ENCODE assay signal across 20 cellular contexts in genomic region chr7:103809229-103809994, GRCh38.
A peak's percentile ranks its signal among the peaks of the same experiment; 100 is the strongest.
DNase-seq lines count a peak whose midpoint lies in the region; ATAC-seq, FAIRE-seq and TF ChIP-seq lines count a peak whose summit lies in the region.
"Had no signal": no experiment of that assay in that cellular context is flagged by ENCODE, and none has a peak within 500 bp of the region (broad histone marks: within the 10 kb centered on the region; RNA-seq: fewer than 3 reads in every experiment).

No MANE protein-coding gene starts in this region.

- H3K27me3 ChIP-seq in hepatocyte (no peaks in the 10 kb centered on the region), small intestine (ENCODE audit: control insufficient read depth in 2 of 2, insufficient read depth in 2 of 2, low read length in 2 of 2) (no peaks in the 10 kb centered on the region)
- no peaks in the 10 kb centered on the region for H3K27me3 ChIP-seq in CD8-positive, alpha-beta T cell (ENCODE audit: insufficient read depth, low read length)
- H3K27me3 ChIP-seq: MG63, upper lobe of right lung had no signal

- no peaks in the 10 kb centered on the region for H3K36me3 Mint-ChIP-seq in CD8-positive, alpha-beta T cell
- H3K36me3 Mint-ChIP-seq in activated naive CD4-positive, alpha-beta T cell treated with anti-CD3 and anti-CD28 coated beads, Interleukin-2, amount 10 ng/mL, durations not matched to agents 7 days and 5 days, result no peaks in the 10 kb centered on the region
- H3K36me3 Mint-ChIP-seq: brain, natural killer cell had no signal

- H3K27ac ChIP-seq in hepatocyte, result peak overlapping the region; percentile 56
- H3K27ac ChIP-seq in small intestine (ENCODE audit: low read depth in 1 of 2, low read length in 1 of 2), result peak overlapping the region in 1 of 2 donors; percentile 65
- no peak overlapping the region for H3K27ac ChIP-seq in CD8-positive, alpha-beta T cell (ENCODE audit: low read depth, low read length)
- H3K27ac ChIP-seq: RWPE1, upper lobe of right lung had no signal

- H3K9me3 ChIP-seq in hepatocyte (ENCODE audit: low read depth), result no peaks in the 10 kb centered on the region
- no peaks in the 10 kb centered on the region for H3K9me3 ChIP-seq in small intestine (ENCODE audit: control insufficient read depth, low read depth)
- H3K9me3 ChIP-seq in CD8-positive, alpha-beta T cell (ENCODE audit: low read length), result no peaks in the 10 kb centered on the region
- H3K9me3 ChIP-seq: MG63, upper lobe of right lung had no signal

- intact Hi-C loops in CD8-positive, alpha-beta T cell (cut with DNase I, micrococcal nuclease), result loop anchor here in 1 of 2 experiments (5.0 kb wide), 1 partner anchor 33 kb away; no protein-coding TSS in a partner anchor

- H3K27me3 Mint-ChIP-seq in CD8-positive, alpha-beta T cell (ENCODE audit: low read depth), result no peaks in the 10 kb centered on the region
- peaks cover 4% of the 10 kb centered on the region for H3K27me3 Mint-ChIP-seq in activated naive CD4-positive, alpha-beta T cell treated with anti-CD3 and anti-CD28 coated beads, Interleukin-2, amount 10 ng/mL, durations not matched to agents 7 days and 5 days
- H3K27me3 Mint-ChIP-seq: B cell; dendritic cell treated with granulocyte-macrophage colony-stimulating factor and Interleukin-4, amounts not matched to agents 40 ng/mL and 50 ng/mL, for 4 days had no signal

- POLR2A ChIA-PET in CD8-positive, alpha-beta T cell (lab: Charles Lee), result no interaction called here

- ATAC-seq in GM19043 (IDR thresholded peaks at IDR 0.05; ENCODE audit: low read depth, unreplicated experiment) (peak; percentile 44), HG03097 (IDR thresholded peaks at IDR 0.05; ENCODE audit: low FRiP score, unreplicated experiment) (peak; percentile 54)
- no peak for ATAC-seq in stimulated activated naive CD8-positive, alpha-beta T cell treated with anti-CD3 and anti-CD28 coated beads, Interleukin-15, Interleukin-2, amounts not matched to agents 100 U/mL and 50 U/mL, for 24 hours
- no peak for ATAC-seq in CD8-positive, alpha-beta T cell
- ATAC-seq: natural killer cell, upper lobe of right lung had no signal

- H3K36me3 ChIP-seq in hepatocyte (replicated peaks; ENCODE audit: insufficient read depth, low read depth), result no peaks in the 10 kb centered on the region
- no peaks in the 10 kb centered on the region for H3K36me3 ChIP-seq in small intestine (ENCODE audit: control insufficient read depth in 2 of 2, insufficient read depth in 2 of 2, low read length in 2 of 2)
- no peaks in the 10 kb centered on the region for H3K36me3 ChIP-seq in CD8-positive, alpha-beta T cell (ENCODE audit: insufficient read depth, low read length)
- H3K36me3 ChIP-seq: MG63, upper lobe of right lung had no signal

- no peaks in the 10 kb centered on the region for H3K9me2 ChIP-seq in hepatocyte (replicated peaks; ENCODE audit: insufficient read depth)

- no peak for FAIRE-seq in small intestine (lab: Jason Lieb, UNC)
- FAIRE-seq: endothelial cell of umbilical vein, keratinocyte had no signal

- H3K79me2 ChIP-seq in hepatocyte, result no peaks in the 10 kb centered on the region

- CTCF ChIA-PET in CD8-positive, alpha-beta T cell (lab: Charles Lee), result no interaction called here
- CTCF ChIA-PET in activated naive CD4-positive, alpha-beta T cell treated with anti-CD3 and anti-CD28 coated beads, Interleukin-2, amount 10 ng/mL, durations not matched to agents 7 days and 5 days (lab: Charles Lee), result no interaction called here

- H3K4me1 Mint-ChIP-seq in CD8-positive, alpha-beta T cell (ENCODE audit: low read depth), result peaks cover 28% of the 10 kb centered on the region
- H3K4me1 Mint-ChIP-seq in activated naive CD4-positive, alpha-beta T cell treated with anti-CD3 and anti-CD28 coated beads, Interleukin-2, amount 10 ng/mL, durations not matched to agents 7 days and 5 days, result peaks cover 22% of the 10 kb centered on the region
- H3K4me1 Mint-ChIP-seq: natural killer cell had no signal

- H3K4me2 ChIP-seq in hepatocyte, result no peak overlapping the region

- H3K4me3 ChIP-seq in hepatocyte, result no peak overlapping the region
- no peak overlapping the region for H3K4me3 ChIP-seq in small intestine (ENCODE audit: low read depth in 1 of 2, low read length in 2 of 2)
- H3K4me3 ChIP-seq in CD8-positive, alpha-beta T cell (ENCODE audit: low read depth, low read length), result no peak overlapping the region
- H3K4me3 ChIP-seq: MG63, upper lobe of right lung had no signal

- TF ChIP-seq CTCF in hepatocyte (IDR thresholded peaks at IDR 0.05; ENCODE audit: poor library complexity), result no peak
- TF ChIP-seq CTCF in CD8-positive, alpha-beta T cell (IDR thresholded peaks at IDR 0.05), result no peak

- no peak for DNase-seq in hepatocyte (ENCODE audit: low spot score)
- DNase-seq in small intestine, result peak; percentile 49
- no peak for DNase-seq in stimulated activated naive CD8-positive, alpha-beta T cell treated with anti-CD3 and anti-CD28 coated beads, Interleukin-15, Interleukin-2, amounts not matched to agents 100 U/mL and 50 U/mL, for 24 hours
- DNase-seq in CD8-positive, alpha-beta T cell, result no peak
- no peak for DNase-seq in activated naive CD4-positive, alpha-beta T cell treated with anti-CD3 and anti-CD28 coated beads, Interleukin-2, amount 10 ng/mL, durations not matched to agents 7 days and 5 days
- DNase-seq: activated CD4-positive, CD25-positive, alpha-beta regulatory T cell treated with anti-CD3 and anti-CD28 coated beads, Interleukin-2, amount 50 U/mL, for 72 hours; IMR-90; MG63; natural killer cell; NCI-H2029; stimulated activated CD4-positive, alpha-beta T cell treated with anti-CD3 and anti-CD28 coated beads, Interleukin-4, amount 100 ng/mL, for 1 hour; upper lobe of right lung had no signal

- no peaks in the 10 kb centered on the region for H4K20me1 ChIP-seq in hepatocyte (ENCODE audit: insufficient read depth, poor library complexity, severe bottlenecking)

- no peaks in the 10 kb centered on the region for H3K9me3 Mint-ChIP-seq in CD8-positive, alpha-beta T cell
- H3K9me3 Mint-ChIP-seq in activated naive CD4-positive, alpha-beta T cell treated with anti-CD3 and anti-CD28 coated beads, Interleukin-2, amount 10 ng/mL, durations not matched to agents 7 days and 5 days, result no peaks in the 10 kb centered on the region

- WGBS in hepatocyte (ENCODE audit: low lambda C conversion rate, missing lambda C conversion rate), result 64% methylated on average over 6 of the region's 6 CpGs
- 59 to 63% (median 61%) methylated on average over 6 of the region's 6 CpGs for WGBS in small intestine, 3 donors

- no peak overlapping the region for H3K4me3 Mint-ChIP-seq in CD8-positive, alpha-beta T cell
- H3K4me3 Mint-ChIP-seq in activated naive CD4-positive, alpha-beta T cell treated with anti-CD3 and anti-CD28 coated beads, Interleukin-2, amount 10 ng/mL, durations not matched to agents 7 days and 5 days, result no peak overlapping the region
- H3K4me3 Mint-ChIP-seq: B cell; brain; dendritic cell treated with granulocyte-macrophage colony-stimulating factor and Interleukin-4, amounts not matched to agents 40 ng/mL and 50 ng/mL, for 4 days; natural killer cell had no signal

- H2AFZ ChIP-seq in hepatocyte, result no peak overlapping the region

- H3K27ac Mint-ChIP-seq in CD8-positive, alpha-beta T cell, result no peak overlapping the region
- H3K27ac Mint-ChIP-seq in activated naive CD4-positive, alpha-beta T cell treated with anti-CD3 and anti-CD28 coated beads, Interleukin-2, amount 10 ng/mL, durations not matched to agents 7 days and 5 days, result no peak overlapping the region
- H3K27ac Mint-ChIP-seq: B cell; dendritic cell treated with granulocyte-macrophage colony-stimulating factor and Interleukin-4, amounts not matched to agents 40 ng/mL and 50 ng/mL, for 4 days; natural killer cell had no signal

- no peaks in the 10 kb centered on the region for H3K4me1 ChIP-seq in hepatocyte (ENCODE audit: insufficient read depth)
- H3K4me1 ChIP-seq in small intestine (ENCODE audit: control insufficient read depth in 2 of 2, insufficient read depth in 1 of 2, low read depth in 1 of 2, low read length in 1 of 2), result no peaks in the 10 kb centered on the region
- H3K4me1 ChIP-seq in CD8-positive, alpha-beta T cell (ENCODE audit: insufficient read depth, low read length), result no peaks in the 10 kb centered on the region
- H3K4me1 ChIP-seq: upper lobe of right lung had no signal

Comparison
In these comparisons a context has a peak if more than half of its experiments do, and no peak if none do; other contexts are left out.
1. ATAC-seq: peak in GM19043 (single experiment) and HG03097 (single experiment); none in stimulated activated naive CD8-positive, alpha-beta T cell treated with anti-CD3 and anti-CD28 coated beads, Interleukin-15, Interleukin-2, amounts not matched to agents 100 U/mL and 50 U/mL, for 24 hours (single experiment) and CD8-positive, alpha-beta T cell (single experiment).